23 cellular contexts compared by ENCODE assay signal in genomic region chr18:62812891-62813290, GRCh38.
"Had no signal": no experiment of that assay in that cellular context is flagged by ENCODE, and none has a peak within 500 bp of the region (broad histone marks: within the 10 kb centered on the region; RNA-seq: fewer than 3 reads in every experiment).

No MANE protein-coding gene starts in this region.

- H3K27me3 ChIP-seq: ascending aorta, esophagus muscularis mucosa, gastroesophageal sphincter, heart left ventricle, tibial artery had no signal

- H3K27ac Mint-ChIP-seq: activated naive CD4-positive, alpha-beta T cell treated with anti-CD3 and anti-CD28 coated beads, Interleukin-2, amount 50 U/mL, for 24 hours; activated T-cell treated with anti-CD3 and anti-CD28 coated beads, Interleukin-2, amount 50 U/mL, for 72 hours; T-helper 17 cell had no signal

- H3K36me3 ChIP-seq: ascending aorta, esophagus muscularis mucosa, gastroesophageal sphincter, heart left ventricle, tibial artery had no signal

- H3K4me1 ChIP-seq: ascending aorta had no signal

- H3K9me3 Mint-ChIP-seq: activated naive CD4-positive, alpha-beta T cell treated with anti-CD3 and anti-CD28 coated beads, Interleukin-2, amount 50 U/mL, for 24 hours; activated T-cell treated with anti-CD3 and anti-CD28 coated beads, Interleukin-2, amount 50 U/mL, for 72 hours; natural killer cell had no signal

- DNase-seq: activated CD4-positive, alpha-beta T cell treated with anti-CD3 and anti-CD28 coated beads, Interleukin-2, amount 50 U/mL, for 4 hours; activated effector memory CD4-positive, alpha-beta T cell treated with anti-CD3 and anti-CD28 coated beads, Interleukin-2, amount 50 U/mL, for 16 hours; activated T-cell treated with anti-CD3 and anti-CD28 coated beads, Interleukin-2, amount 50 U/mL, for 72 hours; cerebellar nuclear complex; effector CD8-positive, alpha-beta T cell; heart left ventricle; left ventricle myocardium superior; mesendoderm; natural killer cell; nucleus accumbens; posterior cingulate gyrus; retina; stimulated activated CD4-positive, alpha-beta T cell treated with anti-CD3 and anti-CD28 coated beads, Interleukin-1b, Interleukin-23, amount 100 ng/mL, for 48 hours; stimulated activated CD8-positive, alpha-beta memory T cell treated with anti-CD3 and anti-CD28 coated beads, Interleukin-4, amount 100 ng/mL, for 48 hours; stimulated activated naive CD4-positive, alpha-beta T cell treated with Interleukin-2 at 50 U/mL for 16 hours; T-helper 17 cell; tibial artery had no signal

- H3K4me1 Mint-ChIP-seq: activated naive CD4-positive, alpha-beta T cell treated with anti-CD3 and anti-CD28 coated beads, Interleukin-2, amount 50 U/mL, for 24 hours had no signal

- ATAC-seq: activated T-cell treated with anti-CD3 and anti-CD28 coated beads, Interleukin-2, amount 50 U/mL, for 72 hours; gastroesophageal sphincter; heart left ventricle; left ventricle myocardium superior; natural killer cell; T-helper 17 cell had no signal

- H3K27ac ChIP-seq: ascending aorta, esophagus muscularis mucosa, gastroesophageal sphincter, heart left ventricle, tibial artery, VCaP had no signal

- H3K27me3 Mint-ChIP-seq: activated naive CD4-positive, alpha-beta T cell treated with anti-CD3 and anti-CD28 coated beads, Interleukin-2, amount 50 U/mL, for 24 hours; T-helper 17 cell had no signal

- H3K4me3 ChIP-seq: ascending aorta, esophagus muscularis mucosa, gastroesophageal sphincter, heart left ventricle, tibial artery had no signal

- H3K9me3 ChIP-seq: ascending aorta, esophagus muscularis mucosa, gastroesophageal sphincter, heart left ventricle, tibial artery had no signal

- FAIRE-seq: endothelial cell of umbilical vein had no signal

- H3K4me3 Mint-ChIP-seq: activated naive CD4-positive, alpha-beta T cell treated with anti-CD3 and anti-CD28 coated beads, Interleukin-2, amount 50 U/mL, for 24 hours; activated T-cell treated with anti-CD3 and anti-CD28 coated beads, Interleukin-2, amount 50 U/mL, for 72 hours; natural killer cell; T-helper 17 cell had no signal

- H3K36me3 Mint-ChIP-seq: natural killer cell had no signal
